ENCODE assay signal across 18 cellular contexts in the genomic region with DNA sequence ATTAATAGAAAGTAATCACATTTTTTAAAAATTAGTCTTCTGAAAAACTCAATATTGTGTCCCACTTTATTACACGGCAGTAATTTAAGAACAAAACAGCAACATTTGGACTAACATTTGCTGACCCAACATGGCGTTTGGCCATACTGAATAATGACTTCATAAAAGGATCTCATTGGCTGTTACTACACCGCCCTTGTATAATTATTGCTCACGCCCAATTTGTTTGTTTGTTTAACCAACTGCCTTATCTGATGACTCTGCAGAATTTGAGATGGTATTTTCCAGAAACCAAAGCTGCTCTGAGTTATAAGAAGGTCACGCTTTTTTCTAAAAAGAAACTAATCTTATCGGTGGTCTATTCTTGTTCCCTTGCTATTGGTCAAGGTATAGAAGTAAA.
DNase-seq lines count a peak whose midpoint lies in the region; ATAC-seq and TF ChIP-seq lines count a peak whose summit lies in the region.
"Had no signal": no experiment of that assay in that cellular context is flagged by ENCODE, and none has a peak within 500 bp of the region (broad histone marks: within the 10 kb centered on the region; RNA-seq: fewer than 3 reads in every experiment).

No MANE protein-coding gene starts in this region.

- peaks cover 72% of the 10 kb centered on the region for H3K4me1 Mint-ChIP-seq in endothelial cell (ENCODE audit: unreplicated experiment)

- 45% methylated on average over 6 of the region's 6 CpGs for WGBS in liver
- WGBS in smooth muscle cell (ENCODE audit: low lambda C conversion rate), result 94% methylated on average over 6 of the region's 6 CpGs
- WGBS in hepatocyte (ENCODE audit: low lambda C conversion rate, missing lambda C conversion rate), result 89% methylated on average over 6 of the region's 6 CpGs

- H3K27me3 ChIP-seq in liver (ENCODE audit: control insufficient read depth in 4 of 4, insufficient read depth in 4 of 4, low read length in 3 of 4) (no peaks in the 10 kb centered on the region), smooth muscle cell (ENCODE audit: low read depth) (no peaks in the 10 kb centered on the region), hepatocyte (no peaks in the 10 kb centered on the region)

- no peak for TF ChIP-seq CTCF in endothelial cell (IDR thresholded peaks at IDR 0.05; ENCODE audit: unreplicated experiment)
- no peak for TF ChIP-seq CTCF in liver (IDR thresholded peaks at IDR 0.05; ENCODE audit: low read depth, low read length, missing input control)
- no peak for TF ChIP-seq CTCF in smooth muscle cell (IDR thresholded peaks at IDR 0.05; ENCODE audit: borderline replicate concordance, insufficient read depth, poor library complexity, severe bottlenecking)
- no peak for TF ChIP-seq CTCF in hepatocyte (IDR thresholded peaks at IDR 0.05; ENCODE audit: poor library complexity)

- H3K36me3 ChIP-seq in liver (ENCODE audit: control insufficient read depth in 4 of 4, insufficient read depth in 3 of 4, low read depth in 1 of 4, low read length in 3 of 4) (no peaks in the 10 kb centered on the region), smooth muscle cell (ENCODE audit: low read depth) (no peaks in the 10 kb centered on the region), hepatocyte (replicated peaks; ENCODE audit: insufficient read depth, low read depth) (no peaks in the 10 kb centered on the region)

- peaks cover 17% of the 10 kb centered on the region for H3K36me3 Mint-ChIP-seq in endothelial cell (ENCODE audit: low read depth, unreplicated experiment)
- H3K36me3 Mint-ChIP-seq: CD8-positive, alpha-beta T cell had no signal

- no peaks in the 10 kb centered on the region for H3K79me2 ChIP-seq in smooth muscle cell (ENCODE audit: low read depth)
- no peaks in the 10 kb centered on the region for H3K79me2 ChIP-seq in hepatocyte

- no peaks in the 10 kb centered on the region for H3K9me3 ChIP-seq in liver (ENCODE audit: control insufficient read depth in 4 of 4, low read length in 3 of 4)
- H3K9me3 ChIP-seq in smooth muscle cell (replicated peaks; ENCODE audit: low read depth), result no peaks in the 10 kb centered on the region
- no peaks in the 10 kb centered on the region for H3K9me3 ChIP-seq in hepatocyte (ENCODE audit: low read depth)

- H2AFZ ChIP-seq in smooth muscle cell (ENCODE audit: low read depth), result peak overlapping the region; percentile 40
- no peak overlapping the region for H2AFZ ChIP-seq in hepatocyte

- H3K4me1 ChIP-seq in liver (ENCODE audit: control insufficient read depth in 4 of 4, insufficient read depth in 4 of 4, low read length in 3 of 4), result peaks cover 6 to 54% (median 38%) of the 10 kb centered on the region in 4 donors
- peaks cover 12% of the 10 kb centered on the region for H3K4me1 ChIP-seq in smooth muscle cell (ENCODE audit: low read depth)
- H3K4me1 ChIP-seq in hepatocyte (ENCODE audit: insufficient read depth), result peaks cover 4% of the 10 kb centered on the region

- TF ChIP-seq RAD21 in liver (IDR thresholded peaks at IDR 0.05), result no peak

- DNase-seq in NCI-H1105 treated with DMSO at 0.1 percent for 48 hours (lab: John Stamatoyannopoulos, UW), result peak; percentile 15
- no peak for DNase-seq in NCI-H1105 (lab: John Stamatoyannopoulos, UW)
- DNase-seq in endothelial cell (ENCODE audit: low spot score), result no peak
- no peak for DNase-seq in smooth muscle cell (lab: John Stamatoyannopoulos, UW; ENCODE audit: unreplicated experiment)
- DNase-seq in NCI-H748 treated with DMSO at 0.1 percent for 48 hours (lab: John Stamatoyannopoulos, UW), result no peak
- DNase-seq in hepatocyte (ENCODE audit: low spot score), result no peak
- DNase-seq: 8988T; CD8-positive, alpha-beta T cell; DMS79 treated with DMSO at 0.1 percent for 48 hours; GOT3; NCI-H1048; NCI-H524; NK-92 treated with Interleukin-12 subunit alpha and Interleukin-12 subunit beta, amount 100 ng/mL, for 24 hours had no signal

- peaks cover 2% of the 10 kb centered on the region for H3K27me3 Mint-ChIP-seq in endothelial cell (ENCODE audit: unreplicated experiment)

- H3K27ac ChIP-seq in liver (ENCODE audit: low read depth in 1 of 2, low read length in 2 of 2), result peak overlapping the region in 1 of 2 donors; percentile 13
- no peak overlapping the region for H3K27ac ChIP-seq in smooth muscle cell (ENCODE audit: low read depth)
- H3K27ac ChIP-seq in hepatocyte, result no peak overlapping the region
- H3K27ac ChIP-seq: KMS-11, RWPE1 had no signal

- H3K4me2 ChIP-seq in smooth muscle cell, result no peak overlapping the region
- H3K4me2 ChIP-seq in hepatocyte, result no peak overlapping the region
- H3K4me2 ChIP-seq: KMS-11 had no signal

- no peak overlapping the region for H3K9ac ChIP-seq in liver (ENCODE audit: low read depth in 1 of 2, low read length in 2 of 2)
- no peak overlapping the region for H3K9ac ChIP-seq in smooth muscle cell (ENCODE audit: low read depth)
- H3K9ac ChIP-seq: KMS-11 had no signal

- H3F3A ChIP-seq in smooth muscle cell (ENCODE audit: low read depth), result no peaks in the 10 kb centered on the region

- H3K9me3 Mint-ChIP-seq in endothelial cell (ENCODE audit: unreplicated experiment), result no peaks in the 10 kb centered on the region
- H3K9me3 Mint-ChIP-seq: CD8-positive, alpha-beta T cell had no signal

- H3K9me2 ChIP-seq in hepatocyte (replicated peaks; ENCODE audit: insufficient read depth), result no peaks in the 10 kb centered on the region

- no peak for ATAC-seq in HG02981 (IDR thresholded peaks at IDR 0.05; ENCODE audit: unreplicated experiment)
- ATAC-seq: CD8-positive, alpha-beta T cell; GM12878 had no signal

- no peaks in the 10 kb centered on the region for H4K20me1 ChIP-seq in smooth muscle cell (ENCODE audit: low read depth)
- no peaks in the 10 kb centered on the region for H4K20me1 ChIP-seq in hepatocyte (ENCODE audit: insufficient read depth, poor library complexity, severe bottlenecking)

- no peak overlapping the region for H3K4me3 ChIP-seq in liver (ENCODE audit: low read depth in 1 of 3, low read length in 3 of 3)
- no peak overlapping the region for H3K4me3 ChIP-seq in smooth muscle cell
- no peak overlapping the region for H3K4me3 ChIP-seq in hepatocyte
- H3K4me3 ChIP-seq: GM12878 had no signal

- no peak overlapping the region for H3K4me3 Mint-ChIP-seq in endothelial cell (ENCODE audit: unreplicated experiment)
- H3K4me3 Mint-ChIP-seq: CD8-positive, alpha-beta T cell had no signal

- H3K27ac Mint-ChIP-seq in endothelial cell (ENCODE audit: unreplicated experiment), result peak overlapping the region; percentile 100
- H3K27ac Mint-ChIP-seq: CD8-positive, alpha-beta T cell had no signal

TF ChIP-seq in liver, 16 proteins besides CTCF, POLR2A, EP300 and RAD21:
- TF ChIP-seq TAF1 (conservative IDR thresholded peaks at IDR 0.05), result no peak
- TF ChIP-seq EGR1 (IDR thresholded peaks at IDR 0.05; ENCODE audit: low read depth in 2 of 2), result no peak
- TF ChIP-seq HNF4G (IDR thresholded peaks at IDR 0.05), result no peak
- TF ChIP-seq, protein P1, sequence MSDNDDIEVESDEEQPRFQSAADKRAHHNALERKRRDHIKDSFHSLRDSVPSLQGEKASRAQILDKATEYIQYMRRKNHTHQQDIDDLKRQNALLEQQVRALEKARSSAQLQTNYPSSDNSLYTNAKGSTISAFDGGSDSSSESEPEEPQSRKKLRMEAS (IDR thresholded peaks at IDR 0.05), result peak; percentile 21
- TF ChIP-seq SP1 (IDR thresholded peaks at IDR 0.05), result peak; percentile 21
- no peak for TF ChIP-seq JUND (IDR thresholded peaks at IDR 0.05)
- TF ChIP-seq FOXA1 (IDR thresholded peaks at IDR 0.05), result no peak
- TF ChIP-seq RXRA (IDR thresholded peaks at IDR 0.05), result no peak
- no peak for TF ChIP-seq FOXA2 (IDR thresholded peaks at IDR 0.05)
- peak; percentile 62 for TF ChIP-seq YY1 (IDR thresholded peaks at IDR 0.05)
- no peak for TF ChIP-seq ZBTB33 (IDR thresholded peaks at IDR 0.05)
- no peak for TF ChIP-seq NR2F2 (IDR thresholded peaks at IDR 0.05)
